ENCODE assay signal across 15 cellular contexts in genomic region chr1:44368471-44369151, GRCh38. TPM values are rescaled to one million over a fixed set of nuclear protein-coding genes. Genes with fewer than 3 reads are reported as not detected.
A peak's percentile ranks its signal among the peaks of the same experiment; 100 is the strongest.
DNase-seq lines count a peak whose midpoint lies in the region; ATAC-seq, FAIRE-seq and TF ChIP-seq lines count a peak whose summit lies in the region.
"Had no signal": no experiment of that assay in that cellular context is flagged by ENCODE, and none has a peak within 500 bp of the region (broad histone marks: within the 10 kb centered on the region; RNA-seq: fewer than 3 reads in every experiment).

No MANE protein-coding gene starts in this region.

- peaks cover 16% of the 10 kb centered on the region for H3K27me3 Mint-ChIP-seq in endodermal cell (ENCODE audit: insufficient read depth)
- H3K27me3 Mint-ChIP-seq in neural crest cell (ENCODE audit: low read depth) = peaks cover 2% of the 10 kb centered on the region

- WGBS in HepG2 (ENCODE audit: low lambda C conversion rate) = 47% methylated on average over 12 of the region's 12 CpGs
- WGBS in right lobe of liver (ENCODE audit: insufficient coverage, low coverage, low lambda C conversion rate, missing lambda C conversion rate) = 58% methylated on average over 4 of the region's 12 CpGs
- 84 to 85% methylated on average over 9 to 12 of the region's 12 CpGs for WGBS in endodermal cell (ENCODE audit: insufficient coverage in 1 of 2, insufficient read length in 1 of 2), 2 experiments
- 74 to 83% (median 79%) methylated on average over 12 of the region's 12 CpGs for WGBS in stomach, 5 donors

- no peak overlapping the region for H3K27ac ChIP-seq in HepG2 (ENCODE audit: extremely low read length, insufficient read depth, low read length)
- H3K27ac ChIP-seq in right lobe of liver = no peak overlapping the region
- H3K27ac ChIP-seq in endodermal cell (ENCODE audit: low read depth, low read length) = no peak overlapping the region
- H3K27ac ChIP-seq in stomach = no peak overlapping the region
- H3K27ac ChIP-seq: A549 had no signal

- FAIRE-seq in HepG2 (lab: Jason Lieb, UNC) = no peak
- FAIRE-seq: A549, K562 had no signal

- POLR2A ChIA-PET in HepG2 (lab: Yijun Ruan, JAX) = no interaction called here

- H3K27ac Mint-ChIP-seq in endodermal cell (no peak overlapping the region), neural crest cell (ENCODE audit: unreplicated experiment) (peak overlapping the region; percentile 73)
- H3K27ac Mint-ChIP-seq: CD14-positive monocyte had no signal

- TF ChIP-seq CTCF in HepG2 (CRISPR knock-in tag; IDR thresholded peaks at IDR 0.05) (no peak), right lobe of liver (IDR thresholded peaks at IDR 0.05) (no peak), endodermal cell (conservative IDR thresholded peaks at IDR 0.05) (no peak), neural crest cell (conservative IDR thresholded peaks at IDR 0.05) (no peak), stomach (IDR thresholded peaks at IDR 0.05) (no peak)

- H3K4me3 Mint-ChIP-seq in endodermal cell (no peak overlapping the region), neural crest cell (no peak overlapping the region)
- H3K4me3 Mint-ChIP-seq: CD14-positive monocyte had no signal

- TF ChIP-seq RAD21 in HepG2 (CRISPR knock-in tag; IDR thresholded peaks at IDR 0.05) = no peak

- H3K9me3 ChIP-seq in HepG2 (ENCODE audit: low read length) (no peaks in the 10 kb centered on the region), right lobe of liver (no peaks in the 10 kb centered on the region), endodermal cell (ENCODE audit: control insufficient read depth, low read length) (no peaks in the 10 kb centered on the region), stomach (no peaks in the 10 kb centered on the region)
- H3K9me3 ChIP-seq: A549, Caco-2 had no signal

- H3K4me1 Mint-ChIP-seq in endodermal cell (no peaks in the 10 kb centered on the region), neural crest cell (peaks cover 24% of the 10 kb centered on the region)

- no peaks in the 10 kb centered on the region for H4K20me1 ChIP-seq in HepG2 (ENCODE audit: insufficient read depth, low read length)

- H3K9ac ChIP-seq in HepG2 (ENCODE audit: insufficient read depth, low read depth, low read length) (no peak overlapping the region), endodermal cell (ENCODE audit: extremely low read depth, low read length, poor library complexity, severe bottlenecking) (no peak overlapping the region)

- H3K36me3 Mint-ChIP-seq in endodermal cell (ENCODE audit: low read depth) = no peaks in the 10 kb centered on the region
- H3K36me3 Mint-ChIP-seq in neural crest cell (ENCODE audit: low read depth) = no peaks in the 10 kb centered on the region
- H3K36me3 Mint-ChIP-seq: CD14-positive monocyte had no signal

- H3K4me2 ChIP-seq in HepG2 (ENCODE audit: low read depth, low read length) = no peak overlapping the region
- H3K4me2 ChIP-seq: A549 had no signal

- DNase-seq in HepG2 (ENCODE audit: low spot score) (no peak), right lobe of liver (no peak), endodermal cell (peak; percentile 58), neural crest cell (ENCODE audit: low read depth, low spot score) (peak; percentile 16), stomach (no peak)
- DNase-seq in activated CD4-positive, alpha-beta T cell treated with anti-CD3 and anti-CD28 coated beads for 48 hours = no peak
- DNase-seq: Caco-2, NCI-H146, NCI-H2081 treated with DMSO at 0.1 percent for 48 hours, NCI-H748 treated with DMSO at 0.1 percent for 48 hours had no signal

- H3K4me1 ChIP-seq in HepG2 (ENCODE audit: insufficient read depth, low read length) (no peaks in the 10 kb centered on the region), right lobe of liver (no peaks in the 10 kb centered on the region), endodermal cell (ENCODE audit: control insufficient read depth, insufficient read depth, low read length) (no peaks in the 10 kb centered on the region), stomach (no peaks in the 10 kb centered on the region)
- H3K4me1 ChIP-seq: A549, Caco-2 had no signal

- H3K4me3 ChIP-seq in HepG2 (replicated peaks in 1 of 3; ENCODE audit: insufficient read depth in 1 of 3, low read depth in 2 of 3, low read length in 3 of 3) (no peak overlapping the region), right lobe of liver (no peak overlapping the region), endodermal cell (ENCODE audit: low read length) (no peak overlapping the region), stomach (no peak overlapping the region)
- H3K4me3 ChIP-seq: A549, K562 had no signal

- no TSS peak for BruUV-seq in HepG2 (replicated peaks; lab: Mats Ljungman, UMichigan)

- TF ChIP-seq POLR2A in HepG2 (IDR thresholded peaks at IDR 0.05; ENCODE audit: insufficient read depth in 1 of 2, low read depth in 2 of 2, low read length in 2 of 2) = no peak
- no peak for TF ChIP-seq POLR2A in right lobe of liver (IDR thresholded peaks at IDR 0.05)
- TF ChIP-seq POLR2A in stomach (IDR thresholded peaks at IDR 0.05) = no peak

- in situ Hi-C loops in HepG2 (cut with HindIII; ENCODE audit: extremely low pct_ligation_motif_present, low pct_unique_long_range_greater_than_20kb) = no loop called here

- H3K9me3 Mint-ChIP-seq in endodermal cell = no peaks in the 10 kb centered on the region
- H3K9me3 Mint-ChIP-seq in neural crest cell = peaks cover 3% of the 10 kb centered on the region
- H3K9me3 Mint-ChIP-seq: CD14-positive monocyte had no signal

- no peak for TF ChIP-seq EP300 in HepG2 (IDR thresholded peaks at IDR 0.05; ENCODE audit: low read depth in 2 of 2, low read length in 2 of 2)
- no peak for TF ChIP-seq EP300 in HepG2 (CRISPR knock-in tag; IDR thresholded peaks at IDR 0.05; ENCODE audit: borderline replicate concordance)
- no peak for TF ChIP-seq EP300 in stomach (IDR thresholded peaks at IDR 0.05)

- H2AFZ ChIP-seq in HepG2 (ENCODE audit: low read length) = peak overlapping the region; percentile 50

- CTCF ChIA-PET in HepG2 (lab: Yijun Ruan, JAX; ENCODE audit: low intra/inter-chr PET ratio, low total read pairs) = no interaction called here

- no peaks in the 10 kb centered on the region for H3K79me2 ChIP-seq in HepG2 (ENCODE audit: insufficient read depth, low read length)

- H3K27me3 ChIP-seq in HepG2 (ENCODE audit: control insufficient read depth in 1 of 2, insufficient read depth in 2 of 2, low read length in 2 of 2) (peaks cover 6 to 49% of the 10 kb centered on the region in 2 experiments; a peak in 4 of 5 replicates), right lobe of liver (no peaks in the 10 kb centered on the region), endodermal cell (ENCODE audit: control insufficient read depth, insufficient read depth, low read length, poor library complexity, severe bottlenecking) (no peaks in the 10 kb centered on the region), stomach (peaks cover 0 to 7% (median 0%) of the 10 kb centered on the region in 3 donors)

- peak; percentile 42; the same call in 2 of the 3 replicates for ATAC-seq in HepG2
- no peak for ATAC-seq in right lobe of liver
- ATAC-seq in GM18909 (IDR thresholded peaks at IDR 0.05; ENCODE audit: poor library complexity, unreplicated experiment) = no peak
- no peak for ATAC-seq in GM21619 (IDR thresholded peaks at IDR 0.05; ENCODE audit: unreplicated experiment)
- ATAC-seq: A549, K562 had no signal

- no peaks in the 10 kb centered on the region for H3K36me3 ChIP-seq in HepG2 (replicated peaks in 1 of 2; ENCODE audit: control insufficient read depth in 1 of 2, insufficient read depth in 2 of 2, low read length in 2 of 2)
- H3K36me3 ChIP-seq in right lobe of liver = no peaks in the 10 kb centered on the region
- no peaks in the 10 kb centered on the region for H3K36me3 ChIP-seq in endodermal cell (ENCODE audit: control insufficient read depth, insufficient read depth, low read length)
- no peaks in the 10 kb centered on the region for H3K36me3 ChIP-seq in stomach

- intact Hi-C loops in HepG2 (cut with micrococcal nuclease; ENCODE audit: unreplicated experiment) = no loop called here
- intact Hi-C loops in right lobe of liver (cut with DNase I) = no loop called here
- intact Hi-C loops in stomach (cut with DNase I; ENCODE audit: low total_unique reads) = no loop called here

RNA-seq across cellular contexts. Expression of gene ERI3, which starts 13.6 kb away (rescaled TPM):
- 35.9 and 40.3 TPM in 2 replicates for total RNA-seq in HepG2 (2016; rRNA removed; fragmentation: Illumina TruSeq; extraction: Trizol)
- total RNA-seq in HepG2 (2016; cell fraction: cytosol; rRNA removed; fragmentation: Illumina TruSeq; extraction: Trizol; ENCODE audit: low read depth) = 56.7 and 66.6 TPM in 2 replicates
- 34.0 and 36.1 TPM in 2 replicates for total RNA-seq in HepG2 (2016; cell fraction: insoluble cytoplasmic fraction; rRNA removed; fragmentation: Illumina TruSeq; extraction: Trizol)
- 50.1 and 65.3 TPM in 2 replicates for total RNA-seq in HepG2 (2016; cell fraction: membrane; rRNA removed; fragmentation: Illumina TruSeq; extraction: Trizol)
- 14.8 and 15.9 TPM in 2 replicates for total RNA-seq in HepG2 (2016; cell fraction: nucleus; rRNA removed; fragmentation: Illumina TruSeq; extraction: Trizol)
- polyA plus RNA-seq in HepG2 (2011; rRNA removed) = 35.6 and 38.8 TPM in 2 replicates
- polyA plus RNA-seq in HepG2 (2011; cell fraction: cytosol; rRNA removed) = 34.7 and 41.6 TPM in 2 replicates
- polyA plus RNA-seq in HepG2 (2011; cell fraction: nucleus; rRNA removed) = 38.0 and 40.6 TPM in 2 replicates
- polyA plus RNA-seq in HepG2 (2012) = 20.0 and 23.8 TPM in 2 replicates
- 48.5 and 58.8 TPM in 2 replicates for polyA plus RNA-seq in HepG2 (2016; cell fraction: cytosol; fragmentation: Illumina TruSeq; extraction: Trizol; ENCODE audit: low read depth)
- polyA plus RNA-seq in HepG2 (2016; cell fraction: insoluble cytoplasmic fraction; fragmentation: Illumina TruSeq; extraction: Trizol; ENCODE audit: low read depth) = 27.8 and 38.1 TPM in 2 replicates
- polyA plus RNA-seq in HepG2 (2016; cell fraction: membrane; fragmentation: Illumina TruSeq; extraction: Trizol; ENCODE audit: low read depth) = 52.6 and 54.7 TPM in 2 replicates
- 21.6 and 25.0 TPM in 2 replicates for polyA plus RNA-seq in HepG2 (2016; cell fraction: nucleus; fragmentation: Illumina TruSeq; extraction: Trizol; ENCODE audit: insufficient read depth, low read depth)
- polyA minus RNA-seq in HepG2 (2011; rRNA and poly(A)+ RNA removed; ENCODE audit: low replicate concordance) = 36.5 and 101 TPM in 2 replicates
- polyA minus RNA-seq in HepG2 (2011; cell fraction: cytosol; rRNA and poly(A)+ RNA removed) = 23.0 and 23.3 TPM in 2 replicates
- 16.2 and 18.5 TPM in 2 replicates for polyA minus RNA-seq in HepG2 (2011; cell fraction: nucleus; rRNA and poly(A)+ RNA removed)
- 10 to 100 TPM; 20.6 to 30.6 (median 23.8) TPM for total RNA-seq in right lobe of liver
- 10 to 100 TPM; 71.9 to 92.1 TPM for total RNA-seq in endodermal cell
- polyA plus RNA-seq in endodermal cell (2013, experiment 1 of 2) = 56.5 TPM
- polyA plus RNA-seq in endodermal cell (2013, experiment 2 of 2) = 59.4 TPM
- 81.9 and 83.3 TPM in 2 replicates for total RNA-seq in neural crest cell
- total RNA-seq in stomach = 100 to 1,000 TPM in 1 of 5 donors, 10 to 100 TPM in 4; 18.7 to 110 (median 30.1) TPM
- 10 to 100 TPM; 27.1 to 35.9 (median 30.1) TPM for polyA plus RNA-seq in stomach

RNA-seq across cellular contexts. Expression of gene RNF220, which starts 36.4 kb away (rescaled TPM):
- total RNA-seq in HepG2 (2016; rRNA removed; fragmentation: Illumina TruSeq; extraction: Trizol) (52.4 and 72.1 TPM in 2 replicates), right lobe of liver (10 to 100 TPM; 19.2 to 57.9 (median 23.0) TPM), endodermal cell (10 to 100 TPM; 94.6 to 95.5 TPM), neural crest cell (96.7 and 101 TPM in 2 replicates), stomach (100 to 1,000 TPM in 1 of 5 donors, 10 to 100 TPM in 4; 21.0 to 207 (median 48.7) TPM)
- 22.8 and 23.7 TPM in 2 replicates for total RNA-seq in HepG2 (2016; cell fraction: cytosol; rRNA removed; fragmentation: Illumina TruSeq; extraction: Trizol; ENCODE audit: low read depth)
- 47.5 and 68.7 TPM in 2 replicates for total RNA-seq in HepG2 (2016; cell fraction: insoluble cytoplasmic fraction; rRNA removed; fragmentation: Illumina TruSeq; extraction: Trizol)
- 52.8 and 60.2 TPM in 2 replicates for total RNA-seq in HepG2 (2016; cell fraction: membrane; rRNA removed; fragmentation: Illumina TruSeq; extraction: Trizol)
- total RNA-seq in HepG2 (2016; cell fraction: nucleus; rRNA removed; fragmentation: Illumina TruSeq; extraction: Trizol) = 35.2 and 42.6 TPM in 2 replicates
- polyA plus RNA-seq in HepG2 (2011; rRNA removed) (48.2 and 67.9 TPM in 2 replicates), stomach (10 to 100 TPM; 41.9 to 49.3 (median 45.6) TPM)
- 66.3 and 73.5 TPM in 2 replicates for polyA plus RNA-seq in HepG2 (2011; cell fraction: cytosol; rRNA removed)
- polyA plus RNA-seq in HepG2 (2011; cell fraction: nucleus; rRNA removed) = 128 and 130 TPM in 2 replicates
- polyA plus RNA-seq in HepG2 (2012) = 78.4 and 79.8 TPM in 2 replicates
- 28.1 and 30.5 TPM in 2 replicates for polyA plus RNA-seq in HepG2 (2016; cell fraction: cytosol; fragmentation: Illumina TruSeq; extraction: Trizol; ENCODE audit: low read depth)
- polyA plus RNA-seq in HepG2 (2016; cell fraction: insoluble cytoplasmic fraction; fragmentation: Illumina TruSeq; extraction: Trizol; ENCODE audit: low read depth) = 61.3 and 65.3 TPM in 2 replicates
- polyA plus RNA-seq in HepG2 (2016; cell fraction: membrane; fragmentation: Illumina TruSeq; extraction: Trizol; ENCODE audit: low read depth) = 51.8 and 52.7 TPM in 2 replicates
- polyA plus RNA-seq in HepG2 (2016; cell fraction: nucleus; fragmentation: Illumina TruSeq; extraction: Trizol; ENCODE audit: insufficient read depth, low read depth) = 73.3 and 76.8 TPM in 2 replicates
- polyA minus RNA-seq in HepG2 (2011; rRNA and poly(A)+ RNA removed; ENCODE audit: low replicate concordance) = 59.9 and 60.3 TPM in 2 replicates
- 18.7 and 19.3 TPM in 2 replicates for polyA minus RNA-seq in HepG2 (2011; cell fraction: cytosol; rRNA and poly(A)+ RNA removed)
- 52.9 and 55.6 TPM in 2 replicates for polyA minus RNA-seq in HepG2 (2011; cell fraction: nucleus; rRNA and poly(A)+ RNA removed)
- polyA plus RNA-seq in endodermal cell (2013, experiment 1 of 2) = 88.5 TPM
- 78.2 TPM for polyA plus RNA-seq in endodermal cell (2013, experiment 2 of 2)

Comparison
In these comparisons a context has a peak if more than half of its experiments do, and no peak if none do; other contexts are left out.
1. DNase-seq: peak in endodermal cell (single experiment) and neural crest cell (single experiment); none in HepG2 (single experiment), right lobe of liver (0 of 3), activated CD4-positive, alpha-beta T cell treated with anti-CD3 and anti-CD28 coated beads for 48 hours (single experiment) and stomach (single experiment).